Comparison of ENCODE assay signal across 2 cellular contexts in the genomic region with DNA sequence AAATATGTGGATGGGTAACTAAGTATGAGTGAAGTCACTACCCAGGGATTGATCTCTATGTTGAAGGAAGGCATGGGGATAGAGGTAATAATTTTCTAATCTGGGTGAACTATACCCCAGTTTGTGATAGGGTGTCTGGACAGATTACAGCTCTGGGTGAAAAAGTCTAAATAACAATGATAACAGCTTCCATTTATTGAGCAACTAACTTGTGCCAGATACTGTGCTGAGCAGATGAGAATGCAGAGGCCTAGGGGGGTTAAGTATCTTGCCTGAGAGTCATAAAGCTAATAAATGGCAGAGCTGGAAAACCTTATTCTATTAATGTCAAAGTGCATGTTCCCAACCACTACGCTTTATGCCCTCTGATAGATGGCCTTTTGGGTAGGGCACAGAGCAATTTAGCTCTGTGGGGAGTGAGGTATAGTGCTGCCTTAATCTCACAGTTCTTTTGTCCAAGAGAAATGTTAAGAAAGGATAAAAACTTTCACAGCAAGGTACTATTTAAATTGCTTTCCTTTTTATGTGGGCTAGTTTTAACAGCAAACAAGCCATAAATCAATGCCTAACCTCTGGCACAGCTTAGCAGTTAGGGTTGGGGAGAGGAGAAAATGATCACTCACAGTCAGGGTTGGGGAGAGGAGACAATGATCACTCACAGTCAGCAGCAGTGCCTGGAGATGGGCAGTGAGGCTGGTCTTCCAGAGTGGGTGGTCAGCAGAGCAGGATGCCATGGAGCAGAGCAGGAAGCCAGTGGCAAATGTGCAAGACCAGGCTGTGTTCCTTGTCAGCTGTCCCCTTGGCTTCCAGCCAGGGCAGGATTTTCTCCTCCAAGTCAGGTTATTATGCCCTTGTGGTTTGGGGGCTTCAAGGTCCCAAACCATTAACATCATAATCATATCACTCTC.
TF ChIP-seq lines count a peak whose summit lies in the region.

No MANE protein-coding gene starts in this region.

TF ChIP-seq in IMR-90, 13 proteins besides CTCF, POLR2A, EP300 and RAD21:
- no peak for TF ChIP-seq RFX5 (IDR thresholded peaks at IDR 0.05; ENCODE audit: low read depth, low read length)
- TF ChIP-seq CHD1 (IDR thresholded peaks at IDR 0.05; ENCODE audit: low read depth, low read length), result no peak
- TF ChIP-seq CEBPB (IDR thresholded peaks at IDR 0.05; ENCODE audit: low read depth, low read length), result no peak
- no peak for TF ChIP-seq SMC3 (IDR thresholded peaks at IDR 0.05; ENCODE audit: low read depth, low read length)
- TF ChIP-seq, protein P1, sequence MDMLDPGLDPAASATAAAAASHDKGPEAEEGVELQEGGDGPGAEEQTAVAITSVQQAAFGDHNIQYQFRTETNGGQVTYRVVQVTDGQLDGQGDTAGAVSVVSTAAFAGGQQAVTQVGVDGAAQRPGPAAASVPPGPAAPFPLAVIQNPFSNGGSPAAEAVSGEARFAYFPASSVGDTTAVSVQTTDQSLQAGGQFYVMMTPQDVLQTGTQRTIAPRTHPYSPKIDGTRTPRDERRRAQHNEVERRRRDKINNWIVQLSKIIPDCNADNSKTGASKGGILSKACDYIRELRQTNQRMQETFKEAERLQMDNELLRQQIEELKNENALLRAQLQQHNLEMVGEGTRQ (IDR thresholded peaks at IDR 0.05; ENCODE audit: low read depth, low read length), result no peak
- no peak for TF ChIP-seq BHLHE40 (IDR thresholded peaks at IDR 0.05; ENCODE audit: low read depth, low read length)
- no peak for TF ChIP-seq MAZ (IDR thresholded peaks at IDR 0.05; ENCODE audit: borderline replicate concordance, low read depth, low read length)
- TF ChIP-seq NFE2L2 (IDR thresholded peaks at IDR 0.05; ENCODE audit: low read depth, low read length), result no peak
- TF ChIP-seq MXI1 (IDR thresholded peaks at IDR 0.05; ENCODE audit: borderline replicate concordance, low read depth, low read length), result no peak
- no peak for TF ChIP-seq FOS (IDR thresholded peaks at IDR 0.05; ENCODE audit: low read depth, low read length)
- no peak for TF ChIP-seq RCOR1 (IDR thresholded peaks at IDR 0.05; ENCODE audit: insufficient replicate concordance, low read length)
- no peak for TF ChIP-seq MAFK (IDR thresholded peaks at IDR 0.05; ENCODE audit: low read depth, low read length)
- TF ChIP-seq, protein P2, sequence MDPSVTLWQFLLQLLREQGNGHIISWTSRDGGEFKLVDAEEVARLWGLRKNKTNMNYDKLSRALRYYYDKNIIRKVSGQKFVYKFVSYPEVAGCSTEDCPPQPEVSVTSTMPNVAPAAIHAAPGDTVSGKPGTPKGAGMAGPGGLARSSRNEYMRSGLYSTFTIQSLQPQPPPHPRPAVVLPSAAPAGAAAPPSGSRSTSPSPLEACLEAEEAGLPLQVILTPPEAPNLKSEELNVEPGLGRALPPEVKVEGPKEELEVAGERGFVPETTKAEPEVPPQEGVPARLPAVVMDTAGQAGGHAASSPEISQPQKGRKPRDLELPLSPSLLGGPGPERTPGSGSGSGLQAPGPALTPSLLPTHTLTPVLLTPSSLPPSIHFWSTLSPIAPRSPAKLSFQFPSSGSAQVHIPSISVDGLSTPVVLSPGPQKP (IDR thresholded peaks at IDR 0.05; ENCODE audit: borderline replicate concordance, low read depth, low read length), result no peak
TF ChIP-seq in IMR-90: peak in this region for 0.

TF ChIP-seq in H1, 55 proteins besides CTCF, POLR2A, EP300 and RAD21:
- TF ChIP-seq EGR1 (IDR thresholded peaks at IDR 0.05; ENCODE audit: borderline replicate concordance, low read depth, low read length) (no peak), GABPA (IDR thresholded peaks at IDR 0.05; ENCODE audit: borderline replicate concordance, insufficient read depth, low read length) (no peak), HDAC6 (IDR thresholded peaks at IDR 0.05; ENCODE audit: low read depth, low read length) (no peak), PHF8 (conservative IDR thresholded peaks at IDR 0.05; ENCODE audit: low read depth, low read length) (no peak)
- TF ChIP-seq, protein P3, sequence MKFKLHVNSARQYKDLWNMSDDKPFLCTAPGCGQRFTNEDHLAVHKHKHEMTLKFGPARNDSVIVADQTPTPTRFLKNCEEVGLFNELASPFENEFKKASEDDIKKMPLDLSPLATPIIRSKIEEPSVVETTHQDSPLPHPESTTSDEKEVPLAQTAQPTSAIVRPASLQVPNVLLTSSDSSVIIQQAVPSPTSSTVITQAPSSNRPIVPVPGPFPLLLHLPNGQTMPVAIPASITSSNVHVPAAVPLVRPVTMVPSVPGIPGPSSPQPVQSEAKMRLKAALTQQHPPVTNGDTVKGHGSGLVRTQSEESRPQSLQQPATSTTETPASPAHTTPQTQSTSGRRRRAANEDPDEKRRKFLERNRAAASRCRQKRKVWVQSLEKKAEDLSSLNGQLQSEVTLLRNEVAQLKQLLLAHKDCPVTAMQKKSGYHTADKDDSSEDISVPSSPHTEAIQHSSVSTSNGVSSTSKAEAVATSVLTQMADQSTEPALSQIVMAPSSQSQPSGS (IDR thresholded peaks at IDR 0.05; ENCODE audit: low read length), result no peak
